In the genomic region with DNA sequence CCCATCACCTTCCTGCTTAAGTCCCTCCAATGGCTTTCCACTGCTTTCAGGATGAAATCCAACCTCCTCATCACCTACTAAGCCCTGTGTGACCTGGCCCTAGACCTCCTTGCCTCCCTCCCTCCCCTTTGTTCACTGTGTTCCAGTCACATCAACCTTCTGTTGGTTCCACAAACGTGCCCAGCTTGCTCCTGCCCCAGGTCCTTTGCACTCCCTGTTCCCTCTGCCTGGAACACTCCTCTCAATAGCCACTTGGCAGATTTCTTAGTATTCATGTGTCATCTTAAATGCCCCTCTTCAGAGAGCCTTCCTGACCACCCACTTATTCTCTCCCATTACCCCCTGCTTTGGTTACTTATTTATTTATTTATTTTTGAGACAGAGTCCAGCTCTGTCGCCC, we compare ENCODE assay signal across 34 cellular contexts.
"Had no signal": no experiment of that assay in that cellular context is flagged by ENCODE, and none has a peak within 500 bp of the region (broad histone marks: within the 10 kb centered on the region; RNA-seq: fewer than 3 reads in every experiment).

No MANE protein-coding gene starts in this region.

- H3K4me3 Mint-ChIP-seq: activated B cell treated with CpG ODN at 0.5 μM for 24 hours; activated CD4-positive, alpha-beta memory T cell treated with anti-CD3 and anti-CD28 coated beads for 36 hours; activated CD4-positive, alpha-beta T cell treated with anti-CD3 and anti-CD28 coated beads, Interleukin-2, amount 10 ng/mL, durations not matched to agents 24 days and 14 days; activated CD8-positive, alpha-beta T cell treated with anti-CD3 and anti-CD28 coated beads for 36 hours; activated naive CD4-positive, alpha-beta T cell treated with anti-CD3 and anti-CD28 coated beads, Interleukin-2, amount 10 ng/mL, durations not matched to agents 7 days and 5 days; activated naive CD8-positive, alpha-beta T cell; activated naive CD8-positive, alpha-beta T cell treated with anti-CD3 and anti-CD28 coated beads, Interleukin-2, amount 10 ng/mL, durations not matched to agents 7 days and 5 days; activated T-cell treated with anti-CD3 and anti-CD28 coated beads, Interleukin-2, amount 50 U/mL, for 4 hours; activated T-cell treated with anti-CD3 and anti-CD28 coated beads, Interleukin-2, amount 50 U/mL, for 72 hours; activated T-helper 1 cell treated with anti-CD3 and anti-CD28 coated beads, Interleukin-12 subunit alpha, Interleukin-12 subunit beta, Interleukin-2, Interleukin-4 antibody, amounts not matched to agents 30 ng/mL and 10 ng/mL and 1 ng/mL, durations not matched to agents 14 hours and 24 hours and 36 hours; activated T-helper 17 cell treated with anti-CD3 and anti-CD28 coated beads, Interleukin-2, amount 50 U/mL, for 72 hours; T-helper 1 cell treated with Interleukin-12 subunit alpha and Interleukin-12 subunit beta and Interleukin-4 antibody, amounts not matched to agents 30 μg/mL and 1 μg/mL, for 36 hours; T-helper 2 cell treated with Interferon-gamma antibody and Interleukin-4, amounts not matched to agents 5 μg/mL and 100 μg/mL, for 36 hours had no signal

- DNase-seq: activated B cell treated with CpG ODN at 0.5 μM for 24 hours; activated CD4-positive, alpha-beta memory T cell treated with anti-CD3 and anti-CD28 coated beads for 36 hours; activated CD4-positive, alpha-beta T cell treated with anti-CD3 and anti-CD28 coated beads for 4 hours; activated CD4-positive, alpha-beta T cell treated with anti-CD3 and anti-CD28 coated beads, Interleukin-2, amount 10 ng/mL, durations not matched to agents 24 days and 14 days; activated CD4-positive, alpha-beta T cell treated with anti-CD3 and anti-CD28 coated beads, Interleukin-2, amount 50 U/mL, for 1 hour; activated CD4-positive, alpha-beta T cell treated with anti-CD3 and anti-CD28 coated beads, Interleukin-2, amount 50 U/mL, for 4 hours; activated CD4-positive, CD25-positive, alpha-beta regulatory T cell treated with anti-CD3 and anti-CD28 coated beads, Interleukin-2, amount 50 U/mL, for 72 hours; activated CD8-positive, alpha-beta memory T cell treated with anti-CD3 and anti-CD28 coated beads, Interleukin-2, amount 50 U/mL, for 4 hours; activated CD8-positive, alpha-beta T cell treated with anti-CD3 and anti-CD28 coated beads for 36 hours; activated gamma-delta T cell; activated naive CD4-positive, alpha-beta T cell treated with anti-CD3 and anti-CD28 coated beads, Interleukin-2, amount 10 ng/mL, durations not matched to agents 7 days and 5 days; activated naive CD4-positive, alpha-beta T cell treated with Interleukin-2 at 50 U/mL for 16 hours; activated naive CD8-positive, alpha-beta T cell treated with anti-CD3 and anti-CD28 coated beads, Interleukin-2, amount 10 ng/mL, durations not matched to agents 7 days and 5 days; activated T-cell treated with anti-CD3 and anti-CD28 coated beads for 4 hours; activated T-cell treated with anti-CD3 and anti-CD28 coated beads, Interleukin-2, amount 50 U/mL, for 1 hour; activated T-cell treated with anti-CD3 and anti-CD28 coated beads, Interleukin-2, amount 50 U/mL, for 4 hours; activated T-cell treated with anti-CD3 and anti-CD28 coated beads, Interleukin-2, amount 50 U/mL, for 72 hours; adrenal gland; amniotic stem cell; aorta; body of pancreas; brain microvascular endothelial cell; central memory CD4-positive, alpha-beta T cell; T-helper 1 cell; T-helper 2 cell; T-helper 9 cell had no signal

- FAIRE-seq: astrocyte, TTC549 had no signal

- H3K9me3 Mint-ChIP-seq: activated B cell treated with CpG ODN at 0.5 μM for 24 hours; activated CD4-positive, alpha-beta memory T cell treated with anti-CD3 and anti-CD28 coated beads for 36 hours; activated CD4-positive, alpha-beta T cell treated with anti-CD3 and anti-CD28 coated beads, Interleukin-2, amount 10 ng/mL, durations not matched to agents 24 days and 14 days; activated naive CD4-positive, alpha-beta T cell treated with anti-CD3 and anti-CD28 coated beads, Interleukin-2, amount 10 ng/mL, durations not matched to agents 7 days and 5 days; activated naive CD8-positive, alpha-beta T cell treated with anti-CD3 and anti-CD28 coated beads, Interleukin-2, amount 10 ng/mL, durations not matched to agents 7 days and 5 days; activated T-cell treated with anti-CD3 and anti-CD28 coated beads, Interleukin-2, amount 50 U/mL, for 4 hours; activated T-cell treated with anti-CD3 and anti-CD28 coated beads, Interleukin-2, amount 50 U/mL, for 72 hours; activated T-helper 1 cell treated with anti-CD3 and anti-CD28 coated beads, Interleukin-12 subunit alpha, Interleukin-12 subunit beta, Interleukin-2, Interleukin-4 antibody, amounts not matched to agents 30 ng/mL and 10 ng/mL and 1 ng/mL, durations not matched to agents 14 hours and 24 hours and 36 hours; activated T-helper 17 cell treated with anti-CD3 and anti-CD28 coated beads, Interleukin-2, amount 50 U/mL, for 72 hours; T-helper 1 cell treated with Interleukin-12 subunit alpha and Interleukin-12 subunit beta and Interleukin-4 antibody, amounts not matched to agents 30 μg/mL and 1 μg/mL, for 36 hours; T-helper 2 cell treated with Interferon-gamma antibody and Interleukin-4, amounts not matched to agents 5 μg/mL and 100 μg/mL, for 36 hours had no signal

- H3K4me1 ChIP-seq: breast epithelium had no signal

- H3K4me1 Mint-ChIP-seq: activated B cell treated with CpG ODN at 0.5 μM for 24 hours had no signal

- H3K27ac ChIP-seq: adrenal gland, body of pancreas, brain microvascular endothelial cell, breast epithelium had no signal

- ATAC-seq: activated CD8-positive, alpha-beta T cell treated with anti-CD3 and anti-CD28 coated beads for 36 hours; activated T-cell treated with anti-CD3 and anti-CD28 coated beads, Interleukin-2, amount 50 U/mL, for 4 hours; activated T-cell treated with anti-CD3 and anti-CD28 coated beads, Interleukin-2, amount 50 U/mL, for 72 hours; activated T-helper 17 cell treated with anti-CD3 and anti-CD28 coated beads, Interleukin-2, amount 50 U/mL, for 72 hours; body of pancreas had no signal

- H3K27ac Mint-ChIP-seq: activated B cell treated with CpG ODN at 0.5 μM for 24 hours; activated CD4-positive, alpha-beta memory T cell treated with anti-CD3 and anti-CD28 coated beads for 36 hours; activated CD4-positive, alpha-beta T cell treated with anti-CD3 and anti-CD28 coated beads, Interleukin-2, amount 10 ng/mL, durations not matched to agents 24 days and 14 days; activated CD8-positive, alpha-beta T cell treated with anti-CD3 and anti-CD28 coated beads for 36 hours; activated naive CD4-positive, alpha-beta T cell treated with anti-CD3 and anti-CD28 coated beads, Interleukin-2, amount 10 ng/mL, durations not matched to agents 7 days and 5 days; activated naive CD8-positive, alpha-beta T cell; activated naive CD8-positive, alpha-beta T cell treated with anti-CD3 and anti-CD28 coated beads, Interleukin-2, amount 10 ng/mL, durations not matched to agents 7 days and 5 days; activated T-cell treated with anti-CD3 and anti-CD28 coated beads, Interleukin-2, amount 50 U/mL, for 72 hours; activated T-helper 1 cell treated with anti-CD3 and anti-CD28 coated beads, Interleukin-12 subunit alpha, Interleukin-12 subunit beta, Interleukin-2, Interleukin-4 antibody, amounts not matched to agents 30 ng/mL and 10 ng/mL and 1 ng/mL, durations not matched to agents 14 hours and 24 hours and 36 hours; activated T-helper 17 cell treated with anti-CD3 and anti-CD28 coated beads, Interleukin-2, amount 50 U/mL, for 72 hours; T-helper 1 cell treated with Interleukin-12 subunit alpha and Interleukin-12 subunit beta and Interleukin-4 antibody, amounts not matched to agents 30 μg/mL and 1 μg/mL, for 36 hours; T-helper 2 cell treated with Interferon-gamma antibody and Interleukin-4, amounts not matched to agents 5 μg/mL and 100 μg/mL, for 36 hours had no signal

- H3K4me3 ChIP-seq: adrenal gland, body of pancreas, breast epithelium had no signal

- H3K9me3 ChIP-seq: adrenal gland, body of pancreas, breast epithelium had no signal

- H3K36me3 Mint-ChIP-seq: activated CD4-positive, alpha-beta memory T cell treated with anti-CD3 and anti-CD28 coated beads for 36 hours; activated naive CD8-positive, alpha-beta T cell; activated naive CD8-positive, alpha-beta T cell treated with anti-CD3 and anti-CD28 coated beads, Interleukin-2, amount 10 ng/mL, durations not matched to agents 7 days and 5 days had no signal

- H3K27me3 ChIP-seq: adrenal gland, body of pancreas, brain microvascular endothelial cell, breast epithelium had no signal

- H3K36me3 ChIP-seq: adrenal gland, brain microvascular endothelial cell, breast epithelium had no signal
